In the genomic region with DNA sequence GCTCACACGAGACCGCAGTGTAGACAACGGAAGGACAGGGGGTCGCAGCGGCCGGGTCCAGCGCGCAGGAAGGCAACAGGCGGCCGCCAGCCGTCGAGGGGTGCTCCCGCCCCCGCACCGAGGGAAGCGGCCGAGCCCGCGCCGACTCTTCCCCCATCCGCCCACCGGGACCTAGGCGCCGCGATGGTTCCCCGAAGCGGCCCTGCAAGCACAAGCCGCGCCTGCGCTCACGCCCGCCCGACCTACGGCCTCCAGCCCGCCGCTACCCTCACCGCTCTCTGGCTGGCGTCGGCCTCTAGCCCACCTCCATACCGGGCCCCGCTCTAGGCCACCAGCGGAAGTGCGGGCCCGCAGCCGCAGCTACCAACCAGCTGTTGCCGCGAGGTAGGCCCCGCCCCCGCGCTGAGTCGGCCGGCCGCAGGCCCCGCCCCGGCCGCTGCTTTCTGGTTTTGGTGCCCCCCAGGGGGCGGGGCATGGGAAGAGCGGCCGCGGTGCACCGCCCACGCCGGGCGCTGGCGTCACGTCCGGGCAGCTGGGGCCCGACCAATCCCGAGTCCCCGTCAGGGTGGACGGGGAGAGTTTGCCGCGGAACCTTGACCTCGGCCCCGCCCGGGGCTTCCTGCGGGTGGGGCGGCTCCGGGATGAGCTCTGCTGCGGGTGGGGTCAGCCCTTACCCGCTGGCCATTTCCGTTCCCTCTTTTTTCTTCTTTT, we compare ENCODE assay signal across 1 cellular context.
A peak's percentile ranks its signal among the peaks of the same experiment; 100 is the strongest.
TF ChIP-seq lines count a peak whose summit lies in the region.

A gene with protein sequence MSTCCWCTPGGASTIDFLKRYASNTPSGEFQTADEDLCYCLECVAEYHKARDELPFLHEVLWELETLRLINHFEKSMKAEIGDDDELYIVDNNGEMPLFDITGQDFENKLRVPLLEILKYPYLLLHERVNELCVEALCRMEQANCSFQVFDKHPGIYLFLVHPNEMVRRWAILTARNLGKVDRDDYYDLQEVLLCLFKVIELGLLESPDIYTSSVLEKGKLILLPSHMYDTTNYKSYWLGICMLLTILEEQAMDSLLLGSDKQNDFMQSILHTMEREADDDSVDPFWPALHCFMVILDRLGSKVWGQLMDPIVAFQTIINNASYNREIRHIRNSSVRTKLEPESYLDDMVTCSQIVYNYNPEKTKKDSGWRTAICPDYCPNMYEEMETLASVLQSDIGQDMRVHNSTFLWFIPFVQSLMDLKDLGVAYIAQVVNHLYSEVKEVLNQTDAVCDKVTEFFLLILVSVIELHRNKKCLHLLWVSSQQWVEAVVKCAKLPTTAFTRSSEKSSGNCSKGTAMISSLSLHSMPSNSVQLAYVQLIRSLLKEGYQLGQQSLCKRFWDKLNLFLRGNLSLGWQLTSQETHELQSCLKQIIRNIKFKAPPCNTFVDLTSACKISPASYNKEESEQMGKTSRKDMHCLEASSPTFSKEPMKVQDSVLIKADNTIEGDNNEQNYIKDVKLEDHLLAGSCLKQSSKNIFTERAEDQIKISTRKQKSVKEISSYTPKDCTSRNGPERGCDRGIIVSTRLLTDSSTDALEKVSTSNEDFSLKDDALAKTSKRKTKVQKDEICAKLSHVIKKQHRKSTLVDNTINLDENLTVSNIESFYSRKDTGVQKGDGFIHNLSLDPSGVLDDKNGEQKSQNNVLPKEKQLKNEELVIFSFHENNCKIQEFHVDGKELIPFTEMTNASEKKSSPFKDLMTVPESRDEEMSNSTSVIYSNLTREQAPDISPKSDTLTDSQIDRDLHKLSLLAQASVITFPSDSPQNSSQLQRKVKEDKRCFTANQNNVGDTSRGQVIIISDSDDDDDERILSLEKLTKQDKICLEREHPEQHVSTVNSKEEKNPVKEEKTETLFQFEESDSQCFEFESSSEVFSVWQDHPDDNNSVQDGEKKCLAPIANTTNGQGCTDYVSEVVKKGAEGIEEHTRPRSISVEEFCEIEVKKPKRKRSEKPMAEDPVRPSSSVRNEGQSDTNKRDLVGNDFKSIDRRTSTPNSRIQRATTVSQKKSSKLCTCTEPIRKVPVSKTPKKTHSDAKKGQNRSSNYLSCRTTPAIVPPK (N-terminal part only) (minus strand): TSS at position 342 of the 711 bp plus-strand sequence. CDS start 5,558 bp downstream, outside the sequence.

TF ChIP-seq in K562, 482 proteins besides CTCF, POLR2A, EP300 and RAD21 (continued from another document and continues in another):
- TF ChIP-seq, protein P1, sequence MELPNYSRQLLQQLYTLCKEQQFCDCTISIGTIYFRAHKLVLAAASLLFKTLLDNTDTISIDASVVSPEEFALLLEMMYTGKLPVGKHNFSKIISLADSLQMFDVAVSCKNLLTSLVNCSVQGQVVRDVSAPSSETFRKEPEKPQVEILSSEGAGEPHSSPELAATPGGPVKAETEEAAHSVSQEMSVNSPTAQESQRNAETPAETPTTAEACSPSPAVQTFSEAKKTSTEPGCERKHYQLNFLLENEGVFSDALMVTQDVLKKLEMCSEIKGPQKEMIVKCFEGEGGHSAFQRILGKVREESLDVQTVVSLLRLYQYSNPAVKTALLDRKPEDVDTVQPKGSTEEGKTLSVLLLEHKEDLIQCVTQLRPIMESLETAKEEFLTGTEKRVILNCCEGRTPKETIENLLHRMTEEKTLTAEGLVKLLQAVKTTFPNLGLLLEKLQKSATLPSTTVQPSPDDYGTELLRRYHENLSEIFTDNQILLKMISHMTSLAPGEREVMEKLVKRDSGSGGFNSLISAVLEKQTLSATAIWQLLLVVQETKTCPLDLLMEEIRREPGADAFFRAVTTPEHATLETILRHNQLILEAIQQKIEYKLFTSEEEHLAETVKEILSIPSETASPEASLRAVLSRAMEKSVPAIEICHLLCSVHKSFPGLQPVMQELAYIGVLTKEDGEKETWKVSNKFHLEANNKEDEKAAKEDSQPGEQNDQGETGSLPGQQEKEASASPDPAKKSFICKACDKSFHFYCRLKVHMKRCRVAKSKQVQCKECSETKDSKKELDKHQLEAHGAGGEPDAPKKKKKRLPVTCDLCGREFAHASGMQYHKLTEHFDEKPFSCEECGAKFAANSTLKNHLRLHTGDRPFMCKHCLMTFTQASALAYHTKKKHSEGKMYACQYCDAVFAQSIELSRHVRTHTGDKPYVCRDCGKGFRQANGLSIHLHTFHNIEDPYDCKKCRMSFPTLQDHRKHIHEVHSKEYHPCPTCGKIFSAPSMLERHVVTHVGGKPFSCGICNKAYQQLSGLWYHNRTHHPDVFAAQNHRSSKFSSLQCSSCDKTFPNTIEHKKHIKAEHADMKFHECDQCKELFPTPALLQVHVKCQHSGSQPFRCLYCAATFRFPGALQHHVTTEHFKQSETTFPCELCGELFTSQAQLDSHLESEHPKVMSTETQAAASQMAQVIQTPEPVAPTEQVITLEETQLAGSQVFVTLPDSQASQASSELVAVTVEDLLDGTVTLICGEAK (IDR thresholded peaks at IDR 0.05) = peak; percentile 90
- TF ChIP-seq, protein P1 (CRISPR knock-in tag; IDR thresholded peaks at IDR 0.05) = no peak
- TF ChIP-seq ETV1 (tag; conservative IDR thresholded peaks at IDR 0.05; ENCODE audit: low read depth) (peak; percentile 10; the same call in 1 of the 2 replicates), SAFB2 (IDR thresholded peaks at IDR 0.05; ENCODE audit: borderline replicate concordance, low read depth, low read length, severe bottlenecking) (no peak), GABPB2 (CRISPR knock-in tag; conservative IDR thresholded peaks at IDR 0.05) (no peak), U2AF2 (optimal IDR thresholded peaks at IDR 0.05; ENCODE audit: low read depth, low read length) (no peak), BRCA1 (IDR thresholded peaks at IDR 0.05) (no peak), BRCA1 (CRISPR knock-in tag; IDR thresholded peaks at IDR 0.05) (no peak), HMGN3 (IDR thresholded peaks at IDR 0.05; ENCODE audit: borderline replicate concordance, extremely low read depth, insufficient read length, low read depth, low read length) (peak; percentile 77), PHB (CRISPR knock-in tag; IDR thresholded peaks at IDR 0.05) (no peak), LARP7 (IDR thresholded peaks at IDR 0.05) (no peak), CBX1 (IDR thresholded peaks at IDR 0.05; ENCODE audit: low read depth) (no peak), ZNF143 (CRISPR knock-in tag; IDR thresholded peaks at IDR 0.05) (0 out of 2 replicates have a peak, but pooled peaks have one; percentile 24), ZNF316 (IDR thresholded peaks at IDR 0.05) (no peak), ZNF764 (CRISPR knock-in tag; IDR thresholded peaks at IDR 0.05; ENCODE audit: low read depth) (no peak), GATAD2B (IDR thresholded peaks at IDR 0.05; ENCODE audit: borderline replicate concordance) (0 out of 2 replicates have a peak, but pooled peaks have one; percentile 38), MBD2 (IDR thresholded peaks at IDR 0.05; ENCODE audit: borderline replicate concordance, low read depth) (peak; percentile 68; the same call in 1 of the 2 replicates), SP1 (CRISPR knock-in tag; IDR thresholded peaks at IDR 0.05) (peak; percentile 69), EGR1 (conservative IDR thresholded peaks at IDR 0.05) (peak; percentile 96), DMBX1 (CRISPR knock-in tag; IDR thresholded peaks at IDR 0.05; ENCODE audit: borderline replicate concordance) (no peak), STAT5B (CRISPR knock-in tag; IDR thresholded peaks at IDR 0.05) (no peak), FUS (optimal IDR thresholded peaks at IDR 0.05; ENCODE audit: low read depth, low read length) (no peak), TRIM24 (IDR thresholded peaks at IDR 0.05) (peak; percentile 2 to 50; a peak in 2 of 4 replicates), ELF1 (tag; IDR thresholded peaks at IDR 0.05) (peak; percentile 82), ZNF589 (CRISPR knock-in tag; IDR thresholded peaks at IDR 0.05; ENCODE audit: low read depth) (no peak)
- TF ChIP-seq, protein P2, sequence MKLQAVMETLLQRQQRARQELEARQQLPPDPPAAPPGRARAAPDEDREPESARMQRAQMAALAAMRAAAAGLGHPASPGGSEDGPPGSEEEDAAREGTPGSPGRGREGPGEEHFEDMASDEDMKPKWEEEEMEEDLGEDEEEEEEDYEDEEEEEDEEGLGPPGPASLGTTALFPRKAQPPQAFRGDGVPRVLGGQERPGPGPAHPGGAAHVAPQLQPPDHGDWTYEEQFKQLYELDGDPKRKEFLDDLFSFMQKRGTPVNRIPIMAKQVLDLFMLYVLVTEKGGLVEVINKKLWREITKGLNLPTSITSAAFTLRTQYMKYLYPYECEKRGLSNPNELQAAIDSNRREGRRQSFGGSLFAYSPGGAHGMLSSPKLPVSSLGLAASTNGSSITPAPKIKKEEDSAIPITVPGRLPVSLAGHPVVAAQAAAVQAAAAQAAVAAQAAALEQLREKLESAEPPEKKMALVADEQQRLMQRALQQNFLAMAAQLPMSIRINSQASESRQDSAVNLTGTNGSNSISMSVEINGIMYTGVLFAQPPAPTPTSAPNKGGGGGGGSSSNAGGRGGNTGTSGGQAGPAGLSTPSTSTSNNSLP (IDR thresholded peaks at IDR 0.05; ENCODE audit: borderline replicate concordance, low read depth, low read length) = no peak
- TF ChIP-seq, protein P3, sequence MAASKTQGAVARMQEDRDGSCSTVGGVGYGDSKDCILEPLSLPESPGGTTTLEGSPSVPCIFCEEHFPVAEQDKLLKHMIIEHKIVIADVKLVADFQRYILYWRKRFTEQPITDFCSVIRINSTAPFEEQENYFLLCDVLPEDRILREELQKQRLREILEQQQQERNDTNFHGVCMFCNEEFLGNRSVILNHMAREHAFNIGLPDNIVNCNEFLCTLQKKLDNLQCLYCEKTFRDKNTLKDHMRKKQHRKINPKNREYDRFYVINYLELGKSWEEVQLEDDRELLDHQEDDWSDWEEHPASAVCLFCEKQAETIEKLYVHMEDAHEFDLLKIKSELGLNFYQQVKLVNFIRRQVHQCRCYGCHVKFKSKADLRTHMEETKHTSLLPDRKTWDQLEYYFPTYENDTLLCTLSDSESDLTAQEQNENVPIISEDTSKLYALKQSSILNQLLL (CRISPR knock-in tag; IDR thresholded peaks at IDR 0.05; ENCODE audit: borderline replicate concordance) = no peak
- TF ChIP-seq, protein P4, sequence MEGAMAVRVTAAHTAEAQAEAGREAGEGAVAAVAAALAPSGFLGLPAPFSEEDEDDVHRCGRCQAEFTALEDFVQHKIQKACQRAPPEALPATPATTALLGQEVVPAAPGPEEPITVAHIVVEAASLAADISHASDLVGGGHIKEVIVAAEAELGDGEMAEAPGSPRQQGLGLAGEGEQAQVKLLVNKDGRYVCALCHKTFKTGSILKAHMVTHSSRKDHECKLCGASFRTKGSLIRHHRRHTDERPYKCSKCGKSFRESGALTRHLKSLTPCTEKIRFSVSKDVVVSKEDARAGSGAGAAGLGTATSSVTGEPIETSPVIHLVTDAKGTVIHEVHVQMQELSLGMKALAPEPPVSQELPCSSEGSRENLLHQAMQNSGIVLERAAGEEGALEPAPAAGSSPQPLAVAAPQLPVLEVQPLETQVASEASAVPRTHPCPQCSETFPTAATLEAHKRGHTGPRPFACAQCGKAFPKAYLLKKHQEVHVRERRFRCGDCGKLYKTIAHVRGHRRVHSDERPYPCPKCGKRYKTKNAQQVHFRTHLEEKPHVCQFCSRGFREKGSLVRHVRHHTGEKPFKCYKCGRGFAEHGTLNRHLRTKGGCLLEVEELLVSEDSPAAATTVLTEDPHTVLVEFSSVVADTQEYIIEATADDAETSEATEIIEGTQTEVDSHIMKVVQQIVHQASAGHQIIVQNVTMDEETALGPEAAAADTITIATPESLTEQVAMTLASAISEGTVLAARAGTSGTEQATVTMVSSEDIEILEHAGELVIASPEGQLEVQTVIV (CRISPR knock-in tag; IDR thresholded peaks at IDR 0.05; ENCODE audit: borderline replicate concordance) = no peak
